Comparison of ENCODE assay signal across 12 cellular contexts in the genomic region with DNA sequence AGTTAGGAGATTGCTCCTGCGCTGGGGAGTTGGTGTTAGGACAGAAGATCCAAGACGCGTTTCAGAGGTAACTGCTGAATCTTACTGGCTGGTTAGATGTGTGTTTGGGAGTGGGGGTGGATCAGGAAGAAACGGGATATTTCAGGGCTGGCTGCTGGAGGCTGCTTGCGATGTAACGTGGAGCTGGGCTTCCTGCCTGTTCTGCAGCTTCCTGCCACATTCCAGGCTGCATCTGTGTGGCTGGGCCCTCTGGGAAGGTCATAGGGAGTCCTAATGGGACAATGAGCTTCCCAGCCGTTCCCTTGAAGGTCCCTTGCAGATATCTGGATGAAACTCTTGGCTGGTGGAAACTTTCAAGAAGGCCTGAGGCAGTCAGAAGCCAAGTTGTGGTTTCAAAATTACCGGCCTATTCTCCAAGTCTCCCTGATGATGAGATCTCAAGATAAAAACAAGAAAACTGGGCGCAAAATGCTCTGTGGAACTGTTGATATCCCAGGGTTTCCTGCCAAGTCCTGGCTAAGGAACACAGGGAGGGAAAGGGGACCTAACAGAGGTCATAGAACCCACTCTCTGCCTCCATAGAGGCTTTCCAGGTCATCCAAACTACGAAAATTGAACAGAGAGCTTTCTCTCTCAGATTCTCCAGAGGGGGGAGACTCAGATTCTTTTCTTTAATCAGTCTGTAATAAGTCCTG.
DNase-seq lines count a peak whose midpoint lies in the region; ATAC-seq lines count a peak whose summit lies in the region.
"Had no signal": no experiment of that assay in that cellular context is flagged by ENCODE, and none has a peak within 500 bp of the region (broad histone marks: within the 10 kb centered on the region; RNA-seq: fewer than 3 reads in every experiment).

No MANE protein-coding gene starts in this region.

- H3K4me1 ChIP-seq in GM23248 (ENCODE audit: insufficient read depth): peaks cover 17% of the 10 kb centered on the region
- peaks cover 2% of the 10 kb centered on the region for H3K4me1 ChIP-seq in stomach smooth muscle (ENCODE audit: control insufficient read depth, insufficient read depth, low read length)

- WGBS in GM23248 (ENCODE audit: low coverage in 1 of 2, low lambda C conversion rate in 2 of 2, missing lambda C conversion rate in 2 of 2), 2 experiments: 32 to 41% methylated on average over 10 of the region's 10 CpGs

- in situ Hi-C loops in GM23248 (cut with MboI): no loop called here

- H3K9ac ChIP-seq in GM23248 (no peak overlapping the region), stomach smooth muscle (ENCODE audit: low read length in 2 of 2) (no peak overlapping the region)

- no peaks in the 10 kb centered on the region for H3K9me2 ChIP-seq in GM23248 (ENCODE audit: insufficient read depth)

- DNase-seq in GM23248 (peak; percentile 53), left lobe of liver (ENCODE audit: low spot score) (no peak), SW 1271 (lab: John Stamatoyannopoulos, UW) (no peak), epidermal melanocyte (ENCODE audit: insufficient read length, low spot score) (no peak)
- no peak for DNase-seq in activated CD4-positive, alpha-beta T cell treated with anti-CD3 and anti-CD28 coated beads for 4 hours
- DNase-seq: activated naive CD4-positive, alpha-beta T cell treated with anti-CD3 and anti-CD28 coated beads for 36 hours; DND-41; NCI-H1436; stimulated activated CD4-positive, alpha-beta T cell treated with anti-CD3 and anti-CD28 coated beads, Interleukin-15, amount 100 ng/mL, for 24 hours had no signal

- H3K36me3 ChIP-seq in GM23248 (ENCODE audit: low read depth) (no peaks in the 10 kb centered on the region), stomach smooth muscle (ENCODE audit: control insufficient read depth in 2 of 2, insufficient read depth in 2 of 2, low read length in 2 of 2) (no peaks in the 10 kb centered on the region)

- no peaks in the 10 kb centered on the region for H4K20me1 ChIP-seq in GM23248 (ENCODE audit: insufficient read depth)

- no peaks in the 10 kb centered on the region for H3K9me3 ChIP-seq in GM23248 (ENCODE audit: low read depth)
- no peaks in the 10 kb centered on the region for H3K9me3 ChIP-seq in stomach smooth muscle (ENCODE audit: control insufficient read depth in 2 of 2, low read length in 2 of 2)

- H3K4me2 ChIP-seq in GM23248 (ENCODE audit: unreplicated experiment): peak overlapping the region; percentile 13

- H3K4me3 ChIP-seq in GM23248 (no peak overlapping the region), stomach smooth muscle (ENCODE audit: low read length in 2 of 2) (no peak overlapping the region)

- H3K27ac ChIP-seq in GM23248 (no peak overlapping the region), cingulate gyrus (ENCODE audit: low read depth, low read length) (peak overlapping the region; percentile 30), stomach smooth muscle (ENCODE audit: low read length) (peak overlapping the region; percentile 41)

- 0 out of 2 replicates have a peak, but pooled peaks cover 3% of the 10 kb centered on the region for H3F3A ChIP-seq in GM23248 (ENCODE audit: insufficient read depth)

- peak overlapping the region; percentile 79 for H2AFZ ChIP-seq in GM23248

- ATAC-seq in left lobe of liver (peak; percentile 52), HG03095 (IDR thresholded peaks at IDR 0.05; ENCODE audit: unreplicated experiment) (no peak)

- H3K27me3 ChIP-seq in GM23248 (replicated peaks; ENCODE audit: insufficient read depth) (peaks cover 12% of the 10 kb centered on the region; the same call in 1 of the 2 replicates), stomach smooth muscle (ENCODE audit: control insufficient read depth in 1 of 2, insufficient read depth in 2 of 2, low read length in 2 of 2) (peaks cover 0 to under 1% of the 10 kb centered on the region in 2 donors)

- no peaks in the 10 kb centered on the region for H3K79me2 ChIP-seq in GM23248 (ENCODE audit: insufficient read depth)
